Comparison of ENCODE assay signal across 9 cellular contexts in genomic region chr16:27232061-27232841, GRCh38. TPM values are rescaled to one million over a fixed set of nuclear protein-coding genes. Genes with fewer than 3 reads are reported as not detected.
DNase-seq lines count a peak whose midpoint lies in the region; ATAC-seq, FAIRE-seq and TF ChIP-seq lines count a peak whose summit lies in the region.
"Had no signal": no experiment of that assay in that cellular context is flagged by ENCODE, and none has a peak within 500 bp of the region (broad histone marks: within the 10 kb centered on the region; RNA-seq: fewer than 3 reads in every experiment).

No MANE protein-coding gene starts in this region.

- H3K36me3 Mint-ChIP-seq in activated CD8-positive, alpha-beta T cell treated with anti-CD3 and anti-CD28 coated beads, Interleukin-2, amount 10 ng/mL, durations not matched to agents 7 days and 5 days (ENCODE audit: low read depth): peaks cover 55% of the 10 kb centered on the region

- ATAC-seq in HG03039 (IDR thresholded peaks at IDR 0.05; ENCODE audit: unreplicated experiment): peak; percentile 53
- ATAC-seq in activated CD8-positive, alpha-beta T cell treated with anti-CD3 and anti-CD28 coated beads, Interleukin-2, amount 10 ng/mL, durations not matched to agents 7 days and 5 days: no peak
- no peak for ATAC-seq in HG03439 (IDR thresholded peaks at IDR 0.05; ENCODE audit: unreplicated experiment)

- POLR2A ChIA-PET in activated CD8-positive, alpha-beta T cell treated with anti-CD3 and anti-CD28 coated beads, Interleukin-2, amount 10 ng/mL, durations not matched to agents 7 days and 5 days (lab: Charles Lee): interaction anchor here (0.6 to 12.2 kb wide), 6 partner anchors 28 to 168 kb away, joined by 3 to 222 read pairs (median 4); partner anchors contain the start of genes IL4R and KDM8

- H3K9me3 ChIP-seq in prostate gland: no peaks in the 10 kb centered on the region
- H3K9me3 ChIP-seq: neutrophil had no signal

- TF ChIP-seq POLR2A in prostate gland (IDR thresholded peaks at IDR 0.05): no peak

- peak overlapping the region; percentile 99 for H3K27ac Mint-ChIP-seq in activated CD8-positive, alpha-beta T cell treated with anti-CD3 and anti-CD28 coated beads, Interleukin-2, amount 10 ng/mL, durations not matched to agents 7 days and 5 days

- no peak for DNase-seq in GM18507 (ENCODE audit: extremely low spot score, insufficient read length, low read depth)
- DNase-seq in activated CD8-positive, alpha-beta T cell treated with anti-CD3 and anti-CD28 coated beads, Interleukin-2, amount 10 ng/mL, durations not matched to agents 7 days and 5 days: peak; percentile 56
- no peak for DNase-seq in prostate gland (ENCODE audit: low spot score)
- DNase-seq in urothelium cell line (ENCODE audit: low spot score): no peak
- DNase-seq in NCI-H446 treated with DMSO at 0.1 percent for 48 hours (lab: John Stamatoyannopoulos, UW): no peak
- DNase-seq in NCI-H146 treated with DMSO at 0.1 percent for 48 hours (lab: John Stamatoyannopoulos, UW; ENCODE audit: unreplicated experiment): no peak

- no peak for TF ChIP-seq CTCF in prostate gland (IDR thresholded peaks at IDR 0.05)

- H3K27ac ChIP-seq in prostate gland: peak overlapping the region; percentile 68 to 80
- H3K27ac ChIP-seq: neutrophil had no signal

- FAIRE-seq in GM18507 (lab: Jason Lieb, UNC): peak; percentile 74
- no peak for FAIRE-seq in urothelium cell line (lab: Jason Lieb, UNC)

- CTCF ChIA-PET in activated CD8-positive, alpha-beta T cell treated with anti-CD3 and anti-CD28 coated beads, Interleukin-2, amount 10 ng/mL, durations not matched to agents 7 days and 5 days (lab: Charles Lee): interaction anchor here (1.1 to 9.5 kb wide), 16 partner anchors 29 to 224 kb away, joined by 3 to 153 read pairs (median 8); partner anchors contain the start of gene KDM8

- no peak overlapping the region for H3K4me3 ChIP-seq in prostate gland

- no peaks in the 10 kb centered on the region for H3K9me3 Mint-ChIP-seq in activated CD8-positive, alpha-beta T cell treated with anti-CD3 and anti-CD28 coated beads, Interleukin-2, amount 10 ng/mL, durations not matched to agents 7 days and 5 days (ENCODE audit: insufficient read depth)

- no peaks in the 10 kb centered on the region for H3K27me3 ChIP-seq in prostate gland (replicated peaks; ENCODE audit: insufficient read depth)
- H3K27me3 ChIP-seq: neutrophil had no signal

- intact Hi-C loops in prostate gland (cut with DNase I): no loop called here

- 85% methylated on average over 24 of the region's 24 CpGs for WGBS in prostate gland

- H3K4me3 Mint-ChIP-seq in activated CD8-positive, alpha-beta T cell treated with anti-CD3 and anti-CD28 coated beads, Interleukin-2, amount 10 ng/mL, durations not matched to agents 7 days and 5 days: peak overlapping the region; percentile 75

- peaks cover 0 to 5% of the 10 kb centered on the region in 2 donors for H3K36me3 ChIP-seq in prostate gland

- peaks cover 87% of the 10 kb centered on the region for H3K4me1 Mint-ChIP-seq in activated CD8-positive, alpha-beta T cell treated with anti-CD3 and anti-CD28 coated beads, Interleukin-2, amount 10 ng/mL, durations not matched to agents 7 days and 5 days (ENCODE audit: low read depth)

- peaks cover 28% of the 10 kb centered on the region for H3K4me1 ChIP-seq in prostate gland (replicated peaks)

- H3K27me3 Mint-ChIP-seq in activated CD8-positive, alpha-beta T cell treated with anti-CD3 and anti-CD28 coated beads, Interleukin-2, amount 10 ng/mL, durations not matched to agents 7 days and 5 days (ENCODE audit: low read depth): no peaks in the 10 kb centered on the region

RNA-seq across cellular contexts. Expression of gene KDM8, which starts 28.9 kb away (rescaled TPM):
- 10 to 100 TPM; 14.7 to 15.0 TPM for total RNA-seq in activated CD8-positive, alpha-beta T cell treated with anti-CD3 and anti-CD28 coated beads, Interleukin-2, amount 10 ng/mL, durations not matched to agents 7 days and 5 days
- total RNA-seq in prostate gland: 10 to 100 TPM in 1 of 2 donors, 1 to 10 TPM in 1; 5.6 to 15.3 TPM

RNA-seq across cellular contexts. Expression of gene NSMCE1, which starts 36.3 kb away (rescaled TPM):
- 10 to 100 TPM; 87.3 to 94.9 TPM for total RNA-seq in activated CD8-positive, alpha-beta T cell treated with anti-CD3 and anti-CD28 coated beads, Interleukin-2, amount 10 ng/mL, durations not matched to agents 7 days and 5 days
- 10 to 100 TPM; 55.4 to 71.7 TPM for total RNA-seq in prostate gland
